Comparison of ENCODE assay signal across 25 cellular contexts in the genomic region with DNA sequence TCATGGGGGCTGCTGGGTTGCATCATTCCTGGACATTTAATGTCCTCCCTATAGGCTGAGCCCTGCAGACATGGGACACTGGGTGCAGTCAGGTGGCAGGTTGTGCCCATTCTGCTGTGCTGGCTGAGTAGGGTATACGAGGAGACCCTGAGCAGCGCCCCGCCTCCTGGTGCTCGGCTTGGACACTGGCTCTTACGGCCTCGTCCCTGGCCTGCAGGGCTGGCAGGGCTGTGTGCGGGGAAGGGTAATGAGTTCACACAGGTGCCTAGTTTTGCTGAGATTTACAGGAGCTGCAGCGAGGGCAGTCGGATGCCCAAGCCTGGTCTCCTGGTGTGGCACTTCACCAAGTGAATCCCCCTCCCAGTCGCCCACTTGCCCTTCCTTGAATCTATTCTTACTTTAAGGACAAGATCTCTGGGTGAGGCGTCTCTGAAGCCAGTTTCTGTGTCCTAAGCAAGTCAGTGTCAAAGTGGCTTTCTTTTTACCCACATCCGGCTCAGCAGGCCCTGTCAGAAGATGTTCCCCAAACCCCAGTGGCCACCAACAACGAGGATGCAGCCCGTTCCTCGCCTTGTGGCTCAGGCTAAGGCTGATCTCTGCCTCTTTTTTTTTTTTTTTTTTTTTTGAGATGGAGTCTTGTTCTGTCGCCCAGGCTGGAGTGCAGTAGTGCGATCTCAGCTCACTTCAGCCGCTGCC.
DNase-seq lines count a peak whose midpoint lies in the region; ATAC-seq and TF ChIP-seq lines count a peak whose summit lies in the region.
"Had no signal": no experiment of that assay in that cellular context is flagged by ENCODE, and none has a peak within 500 bp of the region (broad histone marks: within the 10 kb centered on the region; RNA-seq: fewer than 3 reads in every experiment).

No MANE protein-coding gene starts in this region.

- H3K4me2 ChIP-seq in H9 (ENCODE audit: insufficient read depth, insufficient read length, low read length): no peak overlapping the region
- H3K4me2 ChIP-seq: smooth muscle cell had no signal

- no peak overlapping the region for H4K5ac ChIP-seq in H9 (ENCODE audit: insufficient read length, low read depth, low read length)

- no peak overlapping the region for H3K56ac ChIP-seq in H9 (ENCODE audit: insufficient read length, low read depth, low read length)

- H3K27ac ChIP-seq in H9 (ENCODE audit: insufficient read length, low read depth, low read length) (no peak overlapping the region), skeletal muscle tissue (ENCODE audit: low read depth, low read length) (no peak overlapping the region), upper lobe of right lung (no peak overlapping the region)
- H3K27ac ChIP-seq: colonic mucosa, WERI-Rb-1 had no signal

- no peak overlapping the region for H3K18ac ChIP-seq in H9 (ENCODE audit: insufficient read length, low read depth, low read length)

- CTCF ChIA-PET in activated naive CD4-positive, alpha-beta T cell treated with anti-CD3 and anti-CD28 coated beads for 36 hours (lab: Charles Lee): interaction anchor here (0.6 to 1.0 kb wide), 3 partner anchors 69 to 320 kb away, joined by 3 to 5 read pairs (median 3); no protein-coding TSS in a partner anchor

- H2BK5ac ChIP-seq in H9 (ENCODE audit: insufficient read length, low read length): no peak overlapping the region

- no peak overlapping the region for H3T11ph ChIP-seq in H9 (ENCODE audit: low read length)

- H3K23me2 ChIP-seq in H9 (ENCODE audit: insufficient read length, low read depth, low read length, poor library complexity, severe bottlenecking): no peaks in the 10 kb centered on the region

- TF ChIP-seq CTCF in H9 (conservative IDR thresholded peaks at IDR 0.05) (no peak), upper lobe of right lung (IDR thresholded peaks at IDR 0.05) (no peak)

- H3K36me3 ChIP-seq in skeletal muscle tissue (ENCODE audit: control insufficient read depth in 3 of 3, insufficient read depth in 3 of 3, low read length in 3 of 3) (no peaks in the 10 kb centered on the region), MG63 (no peaks in the 10 kb centered on the region), upper lobe of right lung (no peaks in the 10 kb centered on the region)
- H3K36me3 ChIP-seq: colonic mucosa, esophagus squamous epithelium, gastroesophageal sphincter, WERI-Rb-1 had no signal

- H4K8ac ChIP-seq in H9 (replicated peaks; ENCODE audit: insufficient read length, low read depth, low read length): no peak overlapping the region

- no CpG with 5 or more reads among the region's 18 CpGs for WGBS in H9 (ENCODE audit: extremely low coverage, insufficient read length, low lambda C conversion rate)

- no peak overlapping the region for H3K9ac ChIP-seq in H9 (ENCODE audit: extremely low read depth, insufficient read length, low read length)
- H3K9ac ChIP-seq in skeletal muscle tissue (ENCODE audit: low read depth in 1 of 3, low read length in 3 of 3): peak overlapping the region in 2 of 3 donors; percentile 5 to 16

- H2BK120ac ChIP-seq in H9 (ENCODE audit: low read depth, low read length, poor library complexity, severe bottlenecking): no peak overlapping the region

- no peak overlapping the region for H2BK15ac ChIP-seq in H9 (ENCODE audit: low read depth, low read length)

- H2AK5ac ChIP-seq in H9 (ENCODE audit: insufficient read length, low read length): no peak overlapping the region

- H3K4me3 ChIP-seq in skeletal muscle tissue (ENCODE audit: low read length in 3 of 3) (no peak overlapping the region), MG63 (no peak overlapping the region), upper lobe of right lung (no peak overlapping the region)
- H3K4me3 ChIP-seq: colonic mucosa, esophagus squamous epithelium, gastroesophageal sphincter, lung, smooth muscle cell had no signal

- H3K14ac ChIP-seq in H9 (ENCODE audit: insufficient read depth, low read length): no peak overlapping the region

- H3K36me3 Mint-ChIP-seq in activated naive CD4-positive, alpha-beta T cell treated with anti-CD3 and anti-CD28 coated beads for 36 hours (ENCODE audit: low read depth): no peaks in the 10 kb centered on the region
- no peaks in the 10 kb centered on the region for H3K36me3 Mint-ChIP-seq in H9 (ENCODE audit: insufficient read depth in 1 of 3, low read depth in 3 of 3)
- H3K36me3 Mint-ChIP-seq in activated T-helper 17 cell treated with anti-CD3 and anti-CD28 coated beads, Interleukin-2, amount 50 U/mL, for 72 hours (ENCODE audit: low read depth): no peaks in the 10 kb centered on the region
- H3K36me3 Mint-ChIP-seq: brain had no signal

- H3K4me1 ChIP-seq in H9 (ENCODE audit: insufficient read depth, low read length): no peaks in the 10 kb centered on the region
- peaks cover 48 to 57% (median 51%) of the 10 kb centered on the region in 3 donors for H3K4me1 ChIP-seq in skeletal muscle tissue (ENCODE audit: control insufficient read depth in 3 of 3, insufficient read depth in 3 of 3, low read length in 3 of 3)
- peaks cover 33% of the 10 kb centered on the region for H3K4me1 ChIP-seq in upper lobe of right lung
- H3K4me1 ChIP-seq: colonic mucosa had no signal

- no peaks in the 10 kb centered on the region for H3K79me1 ChIP-seq in H9 (ENCODE audit: insufficient read depth, low read depth, low read length, poor library complexity, severe bottlenecking)

- peak; percentile 62 for ATAC-seq in activated T-helper 17 cell treated with anti-CD3 and anti-CD28 coated beads, Interleukin-2, amount 50 U/mL, for 72 hours (replicated peaks)
- no peak for ATAC-seq in HG03196 (IDR thresholded peaks at IDR 0.05; ENCODE audit: unreplicated experiment)
- ATAC-seq in upper lobe of right lung: no peak
- ATAC-seq: activated T-cell treated with anti-CD3 and anti-CD28 coated beads, Interleukin-2, amount 50 U/mL, for 4 hours; gastroesophageal sphincter had no signal

- H3K27ac Mint-ChIP-seq in activated naive CD4-positive, alpha-beta T cell treated with anti-CD3 and anti-CD28 coated beads for 36 hours: no peak overlapping the region
- peak overlapping the region in 2 of 3 experiments; percentile 44 to 55; a peak in 2 of 7 replicates for H3K27ac Mint-ChIP-seq in H9
- H3K27ac Mint-ChIP-seq in activated T-helper 17 cell treated with anti-CD3 and anti-CD28 coated beads, Interleukin-2, amount 50 U/mL, for 72 hours: no peak overlapping the region
- H3K27ac Mint-ChIP-seq: endodermal cell; HFFc6; stimulated activated naive CD8-positive, alpha-beta T cell treated with anti-CD3 and anti-CD28 coated beads, Interleukin-15, Interleukin-2, amounts not matched to agents 100 ng/mL and 50 ng/mL, for 24 hours had no signal

- H3K27me3 ChIP-seq in H9 (ENCODE audit: insufficient read depth, low read length) (no peaks in the 10 kb centered on the region), skeletal muscle tissue (ENCODE audit: control insufficient read depth in 3 of 3, insufficient read depth in 3 of 3, low read length in 3 of 3) (no peaks in the 10 kb centered on the region), MG63 (no peaks in the 10 kb centered on the region), upper lobe of right lung (no peaks in the 10 kb centered on the region)
- H3K27me3 ChIP-seq: colonic mucosa, esophagus squamous epithelium, gastroesophageal sphincter had no signal

- peak; percentile 42 for DNase-seq in activated naive CD4-positive, alpha-beta T cell treated with anti-CD3 and anti-CD28 coated beads for 36 hours
- DNase-seq in activated naive CD4-positive, alpha-beta T cell treated with anti-CD3 and anti-CD28 coated beads, Interleukin-2, amount 50 U/mL, for 16 hours: no peak
- DNase-seq in H9: no peak
- no peak for DNase-seq in MG63
- no peak for DNase-seq in upper lobe of right lung
- DNase-seq: activated CD4-positive, alpha-beta T cell treated with anti-CD3 and anti-CD28 coated beads, Interleukin-2, amount 50 U/mL, for 48 hours; activated T-cell treated with anti-CD3 and anti-CD28 coated beads, Interleukin-2, amount 50 U/mL, for 4 hours; Calu3; colonic mucosa; endodermal cell; esophagus squamous epithelium; HFFc6; NCI-H1092 treated with DMSO at 0.1 percent for 48 hours; NCI-H446 treated with DMSO at 0.1 percent for 48 hours; NK-92 treated with Interleukin-12 subunit alpha and Interleukin-12 subunit beta, amount 100 ng/mL, for 24 hours; stimulated activated CD4-positive, alpha-beta T cell treated with anti-CD3 and anti-CD28 coated beads, Interleukin-4, amount 100 ng/mL, for 1 hour; WERI-Rb-1 had no signal

- H2BK12ac ChIP-seq in H9 (ENCODE audit: insufficient read length, low read depth, low read length): no peak overlapping the region

- H3K4me1 Mint-ChIP-seq in activated naive CD4-positive, alpha-beta T cell treated with anti-CD3 and anti-CD28 coated beads for 36 hours (ENCODE audit: low read depth): peaks cover 34% of the 10 kb centered on the region
- H3K4me1 Mint-ChIP-seq in H9: peaks cover under 1 to 3% of the 10 kb centered on the region in 2 experiments
- no peaks in the 10 kb centered on the region for H3K4me1 Mint-ChIP-seq in activated T-helper 17 cell treated with anti-CD3 and anti-CD28 coated beads, Interleukin-2, amount 50 U/mL, for 72 hours

- intact Hi-C loops in activated naive CD4-positive, alpha-beta T cell treated with anti-CD3 and anti-CD28 coated beads for 36 hours (cut with micrococcal nuclease): no loop called here
- intact Hi-C loops in upper lobe of right lung (cut with DNase I): no loop called here

- H4K20me1 ChIP-seq in H9 (ENCODE audit: control insufficient read depth, insufficient read depth, insufficient read length): no peaks in the 10 kb centered on the region

- H3K23ac ChIP-seq in H9 (ENCODE audit: insufficient read length, low read depth, low read length): no peak overlapping the region

- H3K4me3 Mint-ChIP-seq in activated naive CD4-positive, alpha-beta T cell treated with anti-CD3 and anti-CD28 coated beads for 36 hours: no peak overlapping the region
- no peak overlapping the region for H3K4me3 Mint-ChIP-seq in H9
- H3K4me3 Mint-ChIP-seq in activated T-helper 17 cell treated with anti-CD3 and anti-CD28 coated beads, Interleukin-2, amount 50 U/mL, for 72 hours: no peak overlapping the region
- H3K4me3 Mint-ChIP-seq: activated T-cell treated with anti-CD3 and anti-CD28 coated beads, Interleukin-2, amount 50 U/mL, for 4 hours; brain; endodermal cell; HFFc6; stimulated activated naive CD8-positive, alpha-beta T cell treated with anti-CD3 and anti-CD28 coated beads, Interleukin-15, Interleukin-2, amounts not matched to agents 100 ng/mL and 50 ng/mL, for 24 hours had no signal

- no peak overlapping the region for H3K4ac ChIP-seq in H9 (ENCODE audit: low read depth, low read length)

- H3K79me2 ChIP-seq in H9 (ENCODE audit: insufficient read depth, low read length): no peaks in the 10 kb centered on the region; the same call in 1 of the 2 replicates

- H4K91ac ChIP-seq in H9 (ENCODE audit: insufficient read length, low read depth, low read length): no peak overlapping the region

- no peaks in the 10 kb centered on the region for H3K27me3 Mint-ChIP-seq in activated naive CD4-positive, alpha-beta T cell treated with anti-CD3 and anti-CD28 coated beads for 36 hours (ENCODE audit: low read depth)
- H3K27me3 Mint-ChIP-seq in H9 (ENCODE audit: low read depth): no peaks in the 10 kb centered on the region
- H3K27me3 Mint-ChIP-seq in activated T-helper 17 cell treated with anti-CD3 and anti-CD28 coated beads, Interleukin-2, amount 50 U/mL, for 72 hours: no peaks in the 10 kb centered on the region
- H3K27me3 Mint-ChIP-seq: brain; stimulated activated naive CD8-positive, alpha-beta T cell treated with anti-CD3 and anti-CD28 coated beads, Interleukin-15, Interleukin-2, amounts not matched to agents 100 ng/mL and 50 ng/mL, for 24 hours had no signal

- no peak overlapping the region for H2BK20ac ChIP-seq in H9 (ENCODE audit: low read depth, low read length, poor library complexity, severe bottlenecking)

- no peak overlapping the region for H2AFZ ChIP-seq in H9 (ENCODE audit: low read length)

- H3K9me3 Mint-ChIP-seq in activated naive CD4-positive, alpha-beta T cell treated with anti-CD3 and anti-CD28 coated beads for 36 hours: no peaks in the 10 kb centered on the region
- H3K9me3 Mint-ChIP-seq in H9: no peaks in the 10 kb centered on the region
- no peaks in the 10 kb centered on the region for H3K9me3 Mint-ChIP-seq in activated T-helper 17 cell treated with anti-CD3 and anti-CD28 coated beads, Interleukin-2, amount 50 U/mL, for 72 hours
- H3K9me3 Mint-ChIP-seq: activated T-cell treated with anti-CD3 and anti-CD28 coated beads, Interleukin-2, amount 50 U/mL, for 4 hours; brain; endodermal cell; HFFc6; stimulated activated naive CD8-positive, alpha-beta T cell treated with anti-CD3 and anti-CD28 coated beads, Interleukin-15, Interleukin-2, amounts not matched to agents 100 ng/mL and 50 ng/mL, for 24 hours had no signal

- no peaks in the 10 kb centered on the region for H3K9me3 ChIP-seq in H9 (ENCODE audit: control insufficient read depth, low read depth, low read length)
- no peaks in the 10 kb centered on the region for H3K9me3 ChIP-seq in skeletal muscle tissue (ENCODE audit: control insufficient read depth in 3 of 3, low read length in 3 of 3)
- H3K9me3 ChIP-seq in MG63: no peaks in the 10 kb centered on the region
- no peaks in the 10 kb centered on the region for H3K9me3 ChIP-seq in upper lobe of right lung
- H3K9me3 ChIP-seq: colonic mucosa, esophagus squamous epithelium, gastroesophageal sphincter had no signal

Comparison
In these comparisons a context has a peak if more than half of its experiments do, and no peak if none do; other contexts are left out.
1. H3K27ac Mint-ChIP-seq: peak in H9 (2 of 3); none in activated naive CD4-positive, alpha-beta T cell treated with anti-CD3 and anti-CD28 coated beads for 36 hours (single experiment) and activated T-helper 17 cell treated with anti-CD3 and anti-CD28 coated beads, Interleukin-2, amount 50 U/mL, for 72 hours (single experiment).